In genomic region chr3:1578105-1578833, GRCh38 we compare ENCODE assay signal across 18 cellular contexts.
A peak's percentile ranks its signal among the peaks of the same experiment; 100 is the strongest.
DNase-seq lines count a peak whose midpoint lies in the region; ATAC-seq, FAIRE-seq and TF ChIP-seq lines count a peak whose summit lies in the region.
"Had no signal": no experiment of that assay in that cellular context is flagged by ENCODE, and none has a peak within 500 bp of the region (broad histone marks: within the 10 kb centered on the region; RNA-seq: fewer than 3 reads in every experiment).

No MANE protein-coding gene starts in this region.

- intact Hi-C loops in left ventricle myocardium superior (cut with micrococcal nuclease): no loop called here

- no peak overlapping the region for H3K27ac ChIP-seq in substantia nigra (ENCODE audit: low read depth, low read length, poor library complexity, severe bottlenecking)

- H3K4me3 ChIP-seq in astrocyte of the cerebellum (ENCODE audit: low read depth, low read length): no peak overlapping the region
- H3K4me3 ChIP-seq: GM12878 had no signal

- in situ Hi-C loops in astrocyte of the cerebellum (cut with HindIII; ENCODE audit: low sequenced_read_pairs): no loop called here

- TF ChIP-seq POLR2A in H54 (IDR thresholded peaks at IDR 0.05; ENCODE audit: low read depth, low read length): no peak

- DNase-seq in HT1080 (ENCODE audit: low read depth) (peak; percentile 53), astrocyte of the cerebellum (ENCODE audit: low read depth) (peak; percentile 57), left ventricle myocardium superior (no peak), omental fat pad (ENCODE audit: low spot score) (no peak), substantia nigra (lab: John Stamatoyannopoulos, UW) (no peak), T-helper 9 cell (no peak), H54 (ENCODE audit: insufficient read length, low spot score) (no peak)
- DNase-seq: Caco-2; KG1; NCI-H1092 treated with DMSO at 0.1 percent for 48 hours; NCI-H1694 treated with DMSO at 0.1 percent for 48 hours; NCI-H345; NCI-H526 treated with DMSO at 0.1 percent for 48 hours; NK-92 treated with Interleukin-12 subunit alpha and Interleukin-12 subunit beta, amount 100 ng/mL, for 24 hours; OCI-M1 had no signal

- TF ChIP-seq CTCF in astrocyte of the cerebellum (IDR thresholded peaks at IDR 0.05; ENCODE audit: low read depth, low read length, missing control alignments): no peak
- no peak for TF ChIP-seq CTCF in omental fat pad (IDR thresholded peaks at IDR 0.05)

- FAIRE-seq in H54 (lab: Jason Lieb, UNC): no peak
- FAIRE-seq: GM12878, GM18507 had no signal

- ATAC-seq in left ventricle myocardium superior (peak; percentile 59), omental fat pad (ENCODE audit: low FRiP score) (peak; percentile 92), HG03354 (IDR thresholded peaks at IDR 0.05; ENCODE audit: poor library complexity, severe bottlenecking, unreplicated experiment) (no peak)
- ATAC-seq: GM12878 had no signal

Comparison
In these comparisons a context has a peak if more than half of its experiments do, and no peak if none do; other contexts are left out.
1. DNase-seq: peak in HT1080 (single experiment) and astrocyte of the cerebellum (single experiment); none in left ventricle myocardium superior (single experiment), omental fat pad (single experiment), substantia nigra (0 of 49), T-helper 9 cell (single experiment) and H54 (single experiment).